In the genomic region with DNA sequence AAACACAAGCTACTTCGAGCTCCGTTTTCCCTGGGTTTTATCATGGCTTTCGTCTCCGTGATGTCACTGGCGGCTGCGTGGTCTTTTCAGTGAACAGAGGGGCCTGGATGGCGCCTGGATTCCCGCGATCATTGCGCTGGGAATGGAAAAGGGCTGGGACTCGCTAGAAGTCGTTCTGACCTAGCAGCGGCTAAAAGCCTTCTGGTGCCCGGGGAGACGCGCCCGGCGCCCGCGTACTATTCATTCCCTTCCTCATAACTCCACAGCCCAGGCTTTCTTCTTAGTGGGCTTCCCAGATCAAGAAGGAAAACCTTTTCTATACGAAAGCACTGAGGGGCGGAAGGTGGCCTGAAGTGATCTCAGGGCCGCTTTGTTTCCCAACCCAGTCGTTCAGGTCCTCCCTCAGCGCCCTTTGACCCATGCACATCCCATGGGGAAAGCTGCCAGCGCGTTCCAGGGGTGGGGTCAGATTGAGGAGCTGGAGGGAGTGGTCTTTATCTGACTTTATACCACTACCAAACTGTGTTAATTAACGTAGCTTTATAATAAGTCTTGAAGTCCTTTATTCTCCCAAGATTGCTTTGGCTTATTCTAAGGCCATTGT, we compare ENCODE assay signal across 9 cellular contexts.
A peak's percentile ranks its signal among the peaks of the same experiment; 100 is the strongest.
DNase-seq lines count a peak whose midpoint lies in the region; ATAC-seq lines count a peak whose summit lies in the region.
"Had no signal": no experiment of that assay in that cellular context is flagged by ENCODE, and none has a peak within 500 bp of the region (broad histone marks: within the 10 kb centered on the region; RNA-seq: fewer than 3 reads in every experiment).

No MANE protein-coding gene starts in this region.

- peaks cover 20% of the 10 kb centered on the region for H3K4me1 Mint-ChIP-seq in activated naive CD4-positive, alpha-beta T cell treated with anti-CD3 and anti-CD28 coated beads, Interleukin-2, amount 10 ng/mL, durations not matched to agents 7 days and 5 days
- peaks cover 17% of the 10 kb centered on the region for H3K4me1 Mint-ChIP-seq in stimulated activated naive CD8-positive, alpha-beta T cell treated with anti-CD3 and anti-CD28 coated beads, Interleukin-15, amount 100 ng/mL, for 72 hours

- no peaks in the 10 kb centered on the region for H3K9me3 Mint-ChIP-seq in activated naive CD4-positive, alpha-beta T cell treated with anti-CD3 and anti-CD28 coated beads, Interleukin-2, amount 10 ng/mL, durations not matched to agents 7 days and 5 days
- no peaks in the 10 kb centered on the region for H3K9me3 Mint-ChIP-seq in activated naive CD4-positive, alpha-beta T cell treated with anti-CD3 and anti-CD28 coated beads, Interleukin-2, amount 50 U/mL, for 72 hours
- no peaks in the 10 kb centered on the region for H3K9me3 Mint-ChIP-seq in stimulated activated naive CD8-positive, alpha-beta T cell treated with anti-CD3 and anti-CD28 coated beads, Interleukin-15, amount 100 ng/mL, for 72 hours

- H3K27ac Mint-ChIP-seq in activated naive CD4-positive, alpha-beta T cell treated with anti-CD3 and anti-CD28 coated beads, Interleukin-2, amount 10 ng/mL, durations not matched to agents 7 days and 5 days: peak overlapping the region; percentile 84
- peak overlapping the region; percentile 92 to 95 for H3K27ac Mint-ChIP-seq in activated naive CD4-positive, alpha-beta T cell treated with anti-CD3 and anti-CD28 coated beads, Interleukin-2, amount 50 U/mL, for 72 hours
- peak overlapping the region; percentile 86 to 92 for H3K27ac Mint-ChIP-seq in stimulated activated naive CD8-positive, alpha-beta T cell treated with anti-CD3 and anti-CD28 coated beads, Interleukin-15, amount 100 ng/mL, for 72 hours

- peak overlapping the region; percentile 66 for H3K4me3 Mint-ChIP-seq in activated naive CD4-positive, alpha-beta T cell treated with anti-CD3 and anti-CD28 coated beads, Interleukin-2, amount 10 ng/mL, durations not matched to agents 7 days and 5 days
- H3K4me3 Mint-ChIP-seq in stimulated activated naive CD8-positive, alpha-beta T cell treated with anti-CD3 and anti-CD28 coated beads, Interleukin-15, amount 100 ng/mL, for 72 hours: peak overlapping the region; percentile 69 to 76

- CTCF ChIA-PET in activated naive CD4-positive, alpha-beta T cell treated with anti-CD3 and anti-CD28 coated beads, Interleukin-2, amount 10 ng/mL, durations not matched to agents 7 days and 5 days (lab: Charles Lee): interaction anchor here (1.0 to 1.7 kb wide), 3 partner anchors 39 to 132 kb away, joined by 3 to 4 read pairs (median 4); no protein-coding TSS in a partner anchor

- no peak for DNase-seq in activated naive CD4-positive, alpha-beta T cell treated with anti-CD3 and anti-CD28 coated beads, Interleukin-2, amount 10 ng/mL, durations not matched to agents 7 days and 5 days
- no peak for DNase-seq in activated naive CD4-positive, alpha-beta T cell treated with anti-CD3 and anti-CD28 coated beads, Interleukin-2, amount 50 U/mL, for 16 hours
- DNase-seq in activated naive CD4-positive, alpha-beta T cell treated with anti-CD3 and anti-CD28 coated beads, Interleukin-2, amount 50 U/mL, for 72 hours (ENCODE audit: low spot score in 2 of 2): no peak
- DNase-seq in left lobe of liver (ENCODE audit: low spot score) (peak; percentile 75), AG08395 (ENCODE audit: low spot score) (no peak)
- DNase-seq in stimulated activated naive CD8-positive, alpha-beta T cell treated with anti-CD3 and anti-CD28 coated beads, Interleukin-15, amount 100 ng/mL, for 72 hours: no peak
- DNase-seq in stimulated activated CD4-positive, alpha-beta T cell treated with anti-CD3 and anti-CD28 coated beads, Interleukin-2, amount 100 ng/mL, for 48 hours: no peak
- DNase-seq: Kasumi-1 had no signal

- H3K36me3 Mint-ChIP-seq in activated naive CD4-positive, alpha-beta T cell treated with anti-CD3 and anti-CD28 coated beads, Interleukin-2, amount 10 ng/mL, durations not matched to agents 7 days and 5 days: peaks cover 4% of the 10 kb centered on the region
- peaks cover 0 to 12% of the 10 kb centered on the region in 2 donors for H3K36me3 Mint-ChIP-seq in activated naive CD4-positive, alpha-beta T cell treated with anti-CD3 and anti-CD28 coated beads, Interleukin-2, amount 50 U/mL, for 72 hours

- H3K27me3 Mint-ChIP-seq in activated naive CD4-positive, alpha-beta T cell treated with anti-CD3 and anti-CD28 coated beads, Interleukin-2, amount 10 ng/mL, durations not matched to agents 7 days and 5 days: no peaks in the 10 kb centered on the region
- no peaks in the 10 kb centered on the region for H3K27me3 Mint-ChIP-seq in stimulated activated naive CD8-positive, alpha-beta T cell treated with anti-CD3 and anti-CD28 coated beads, Interleukin-15, amount 100 ng/mL, for 72 hours

- ATAC-seq in activated naive CD4-positive, alpha-beta T cell treated with anti-CD3 and anti-CD28 coated beads, Interleukin-2, amount 50 U/mL, for 72 hours: no peak
- ATAC-seq in left lobe of liver: peak; percentile 63
- no peak for ATAC-seq in stimulated activated naive CD8-positive, alpha-beta T cell treated with anti-CD3 and anti-CD28 coated beads, Interleukin-15, amount 100 ng/mL, for 72 hours
- ATAC-seq in HG03108 (IDR thresholded peaks at IDR 0.05; ENCODE audit: unreplicated experiment): no peak
